In the genomic region with DNA sequence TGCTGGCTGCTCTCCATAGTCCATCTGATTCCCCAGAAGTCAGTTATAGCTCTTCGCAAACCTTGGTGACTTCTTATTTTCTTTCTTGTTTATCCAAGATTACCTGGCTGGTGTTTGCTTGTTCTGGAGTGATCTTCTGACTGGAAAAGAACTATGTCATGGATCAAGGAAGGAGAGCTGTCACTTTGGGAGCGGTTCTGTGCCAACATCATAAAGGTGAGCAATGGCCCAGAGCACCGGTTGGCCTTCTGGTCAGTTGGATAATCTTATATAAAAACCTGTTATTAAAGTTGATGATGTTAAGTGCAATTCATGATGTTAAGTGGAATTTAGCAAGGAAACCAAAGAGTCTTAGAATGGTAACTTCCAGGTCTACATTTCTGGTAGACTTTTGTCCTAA, we compare ENCODE assay signal across 8 cellular contexts. TPM values are rescaled to one million over a fixed set of nuclear protein-coding genes. Genes with fewer than 3 reads are reported as not detected.
DNase-seq lines count a peak whose midpoint lies in the region; TF ChIP-seq lines count a peak whose summit lies in the region.

No MANE protein-coding gene starts in this region.

- H3K4me3 ChIP-seq in NT2/D1 (ENCODE audit: insufficient read length, low read depth) (peak overlapping the region; percentile 84), neuron (ENCODE audit: low read length) (peak overlapping the region; percentile 71)

- no peaks in the 10 kb centered on the region for H3K27me3 ChIP-seq in NT2/D1 (ENCODE audit: insufficient read depth, insufficient read length)
- no peaks in the 10 kb centered on the region for H3K27me3 ChIP-seq in neuron (ENCODE audit: insufficient read depth, low read length)

- H3K4me3 Mint-ChIP-seq in endothelial cell (ENCODE audit: unreplicated experiment), result peak overlapping the region; percentile 99

- no peaks in the 10 kb centered on the region for H3K9me3 Mint-ChIP-seq in endothelial cell (ENCODE audit: unreplicated experiment)

- TF ChIP-seq CTCF in C4-2B (conservative IDR thresholded peaks at IDR 0.05) (no peak), endothelial cell (IDR thresholded peaks at IDR 0.05; ENCODE audit: unreplicated experiment) (no peak)

- peaks cover 8% of the 10 kb centered on the region for H3K36me3 Mint-ChIP-seq in endothelial cell (ENCODE audit: low read depth, unreplicated experiment)

- peaks cover 11% of the 10 kb centered on the region for H3K4me1 Mint-ChIP-seq in endothelial cell (ENCODE audit: unreplicated experiment)

- peak overlapping the region; percentile 71 for H3K27ac ChIP-seq in C4-2B

- H3K4me1 ChIP-seq in NT2/D1 (ENCODE audit: insufficient read depth, insufficient read length), result no peaks in the 10 kb centered on the region
- peaks cover 10% of the 10 kb centered on the region for H3K4me1 ChIP-seq in neuron (ENCODE audit: insufficient read depth, low read length)

- peaks cover 2% of the 10 kb centered on the region for H3K27me3 Mint-ChIP-seq in endothelial cell (ENCODE audit: unreplicated experiment)

- H3K9me3 ChIP-seq in NT2/D1 (ENCODE audit: insufficient read depth, low read length) (no peaks in the 10 kb centered on the region), neuron (ENCODE audit: low read length) (no peaks in the 10 kb centered on the region)

- peak overlapping the region; percentile 44 for H3K27ac Mint-ChIP-seq in endothelial cell (ENCODE audit: unreplicated experiment)

- H3K36me3 ChIP-seq in NT2/D1 (ENCODE audit: insufficient read depth, insufficient read length, low read length) (peaks cover 45% of the 10 kb centered on the region), neuron (ENCODE audit: insufficient read depth, low read length) (peaks cover 25% of the 10 kb centered on the region)

- H2AFZ ChIP-seq in neuron (ENCODE audit: low read depth, low read length), result no peak overlapping the region

- peak overlapping the region; percentile 92 for H3K9ac ChIP-seq in NT2/D1 (ENCODE audit: insufficient read length, low read depth)

- no peak for DNase-seq in NT2/D1 (ENCODE audit: low read depth, low spot score)
- DNase-seq in endothelial cell (ENCODE audit: low spot score), result no peak
- DNase-seq in stimulated activated CD4-positive, alpha-beta T cell treated with anti-CD3 and anti-CD28 coated beads, Interleukin-4, amount 100 ng/mL, for 1 hour, result no peak
- no peak for DNase-seq in AG20443 (ENCODE audit: low spot score)
- DNase-seq in UCSD-AML1 (lab: John Stamatoyannopoulos, UW; ENCODE audit: unreplicated experiment), result no peak
- no peak for DNase-seq in NCI-H82 (lab: John Stamatoyannopoulos, UW)

RNA-seq across cellular contexts. Expression of gene DHDDS, which starts 0.7 kb away (rescaled TPM):
- total RNA-seq in endothelial cell (ENCODE audit: unreplicated experiment), result 63.5 TPM

RNA-seq across cellular contexts. Expression of gene LIN28A, which starts 22.2 kb away (rescaled TPM):
- total RNA-seq in endothelial cell (ENCODE audit: unreplicated experiment), result 107 TPM

RNA-seq across cellular contexts. Expression of gene HMGN2, which starts 39.4 kb away (rescaled TPM):
- total RNA-seq in endothelial cell (ENCODE audit: unreplicated experiment), result 171 TPM
